8 cellular contexts compared by ENCODE assay signal in the genomic region with DNA sequence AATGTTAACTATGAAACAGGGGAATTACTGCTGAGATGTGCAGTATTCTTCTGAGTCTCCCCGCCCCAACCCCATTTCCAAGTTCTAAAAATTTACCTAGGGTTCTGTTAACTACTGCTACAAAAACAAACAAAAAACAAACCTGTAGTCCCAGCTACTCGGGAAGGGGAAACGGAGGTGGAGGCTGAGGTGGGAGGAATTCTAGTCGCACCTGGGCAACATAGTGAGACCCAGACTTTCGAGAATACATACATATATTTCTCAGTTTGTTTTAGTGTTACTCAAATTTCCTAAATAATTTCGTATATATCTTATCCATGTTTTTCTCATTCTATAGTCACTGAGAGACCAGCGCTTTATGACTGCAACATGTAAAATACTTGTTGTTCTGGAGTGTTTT. TPM values are rescaled to one million over a fixed set of nuclear protein-coding genes. Genes with fewer than 3 reads are reported as not detected.
DNase-seq lines count a peak whose midpoint lies in the region; ATAC-seq and TF ChIP-seq lines count a peak whose summit lies in the region.

No MANE protein-coding gene starts in this region.

- H3K9me3 Mint-ChIP-seq in GM23338: peaks cover 15% of the 10 kb centered on the region; the same call in 2 of the 3 replicates

- intact Hi-C loops in right cardiac atrium (cut with DNase I): loop anchor here in 2 of 4 donors (10.0 kb wide), 1 partner anchor 140 kb away; no protein-coding TSS in a partner anchor

- H3K9me2 ChIP-seq in GM23338 (ENCODE audit: insufficient read depth): no peaks in the 10 kb centered on the region

- no peaks in the 10 kb centered on the region for H3F3A ChIP-seq in GM23338 (replicated peaks; ENCODE audit: low read depth)

- H2AFZ ChIP-seq in GM23338: peak overlapping the region; percentile 89; the same call in 1 of the 2 replicates

- peak overlapping the region; percentile 92 for H3K4me3 Mint-ChIP-seq in GM23338

- H3K36me3 Mint-ChIP-seq in GM23338 (ENCODE audit: low read depth): no peaks in the 10 kb centered on the region

- no peaks in the 10 kb centered on the region for H3K36me3 ChIP-seq in GM23338 (ENCODE audit: insufficient read depth)
- no peaks in the 10 kb centered on the region for H3K36me3 ChIP-seq in WERI-Rb-1
- no peaks in the 10 kb centered on the region for H3K36me3 ChIP-seq in skeletal muscle tissue (ENCODE audit: control insufficient read depth in 3 of 3, insufficient read depth in 3 of 3, low read length in 3 of 3)

- no peak overlapping the region; the same call in 1 of the 2 replicates for H3K27ac ChIP-seq in GM23338 (ENCODE audit: low read depth)
- no peak overlapping the region for H3K27ac ChIP-seq in WERI-Rb-1
- no peak overlapping the region for H3K27ac ChIP-seq in right cardiac atrium (ENCODE audit: low read length)
- peak overlapping the region; percentile 99 for H3K27ac ChIP-seq in skeletal muscle tissue (ENCODE audit: low read depth, low read length)

- peak overlapping the region; percentile 85 to 98 (median 97) for H3K9ac ChIP-seq in skeletal muscle tissue (ENCODE audit: low read depth in 1 of 3, low read length in 3 of 3)

- H3K9me3 ChIP-seq in WERI-Rb-1 (ENCODE audit: severe bottlenecking) (no peaks in the 10 kb centered on the region), right cardiac atrium (ENCODE audit: control insufficient read depth, low read length) (no peaks in the 10 kb centered on the region), skeletal muscle tissue (ENCODE audit: control insufficient read depth in 3 of 3, low read length in 3 of 3) (no peaks in the 10 kb centered on the region)

- 35% methylated on average over 7 of the region's 7 CpGs for WGBS in right cardiac atrium

- H3K79me2 ChIP-seq in GM23338 (replicated peaks; ENCODE audit: insufficient read depth): peaks cover 49% of the 10 kb centered on the region

- TF ChIP-seq CTCF in GM23338 (conservative IDR thresholded peaks at IDR 0.05; ENCODE audit: low read depth in 2 of 2): no peak
- no peak for TF ChIP-seq CTCF in WERI-Rb-1 (IDR thresholded peaks at IDR 0.05; ENCODE audit: low read depth, low read length)
- TF ChIP-seq CTCF in GM20000 (IDR thresholded peaks at IDR 0.05; ENCODE audit: extremely low read depth, missing control alignments): no peak

- H3K4me1 Mint-ChIP-seq in GM23338: peaks cover 10% of the 10 kb centered on the region; the same call in 2 of the 3 replicates

- H3K4me3 ChIP-seq in GM23338: peak overlapping the region; percentile 75
- peak overlapping the region; percentile 79 for H3K4me3 ChIP-seq in WERI-Rb-1 (ENCODE audit: low read depth, low read length)
- peak overlapping the region; percentile 59 for H3K4me3 ChIP-seq in right cardiac atrium (ENCODE audit: low read length)
- H3K4me3 ChIP-seq in skeletal muscle tissue (ENCODE audit: low read length in 3 of 3): peak overlapping the region; percentile 85 to 100 (median 99)

- no peak for ATAC-seq in GM23338
- ATAC-seq in right cardiac atrium: no peak
- no peak for ATAC-seq in GM18505 (IDR thresholded peaks at IDR 0.05; ENCODE audit: unreplicated experiment)
- no peak for ATAC-seq in GM18858 (IDR thresholded peaks at IDR 0.05; ENCODE audit: unreplicated experiment)

- no peak for TF ChIP-seq POLR2A in GM18505 (IDR thresholded peaks at IDR 0.05; ENCODE audit: borderline replicate concordance, extremely low read depth, insufficient read depth, insufficient read length)

- H3K27me3 Mint-ChIP-seq in GM23338 (ENCODE audit: insufficient read depth, low read depth, poor library complexity): peaks cover 5% of the 10 kb centered on the region

- 0 out of 2 replicates have a peak, but pooled peaks cover 3% of the 10 kb centered on the region for H3K4me1 ChIP-seq in GM23338 (ENCODE audit: insufficient read depth)
- H3K4me1 ChIP-seq in right cardiac atrium (ENCODE audit: control insufficient read depth, insufficient read depth, low read length): no peaks in the 10 kb centered on the region
- H3K4me1 ChIP-seq in skeletal muscle tissue (ENCODE audit: control insufficient read depth in 3 of 3, insufficient read depth in 3 of 3, low read length in 3 of 3): peaks cover 5 to 26% (median 17%) of the 10 kb centered on the region in 3 donors

- H3K27ac Mint-ChIP-seq in GM23338: peak overlapping the region; percentile 100; the same call in 1 of the 2 replicates

- H4K20me1 ChIP-seq in GM23338 (replicated peaks; ENCODE audit: insufficient read depth): no peaks in the 10 kb centered on the region

- DNase-seq in GM23338 (ENCODE audit: low spot score): no peak
- DNase-seq in WERI-Rb-1: no peak
- no peak for DNase-seq in right cardiac atrium
- no peak for DNase-seq in GM20000 (ENCODE audit: low spot score)
- DNase-seq in HPDE6-E6E7 (ENCODE audit: extremely low spot score): no peak

- H3K27me3 ChIP-seq in GM23338 (ENCODE audit: insufficient read depth): 0 out of 2 replicates have a peak, but pooled peaks cover 6% of the 10 kb centered on the region
- no peaks in the 10 kb centered on the region for H3K27me3 ChIP-seq in WERI-Rb-1 (ENCODE audit: insufficient read depth, low read depth, severe bottlenecking)
- no peaks in the 10 kb centered on the region for H3K27me3 ChIP-seq in right cardiac atrium (ENCODE audit: control insufficient read depth, insufficient read depth)
- H3K27me3 ChIP-seq in skeletal muscle tissue (ENCODE audit: control insufficient read depth in 3 of 3, insufficient read depth in 3 of 3, low read length in 3 of 3): no peaks in the 10 kb centered on the region

- peak overlapping the region; percentile 82 for H3K4me2 ChIP-seq in GM23338

TF ChIP-seq in GM23338, 12 proteins besides CTCF, POLR2A, EP300 and RAD21:
- no peak for TF ChIP-seq NANOG (IDR thresholded peaks at IDR 0.05; ENCODE audit: borderline replicate concordance)
- TF ChIP-seq CREB1 (CRISPR knock-in tag; IDR thresholded peaks at IDR 0.05; ENCODE audit: low read depth): no peak
- no peak for TF ChIP-seq POLR2AphosphoS5 (IDR thresholded peaks at IDR 0.05; ENCODE audit: low read depth)
- no peak for TF ChIP-seq JUNB (IDR thresholded peaks at IDR 0.05; ENCODE audit: unreplicated experiment)
- TF ChIP-seq, protein P1, sequence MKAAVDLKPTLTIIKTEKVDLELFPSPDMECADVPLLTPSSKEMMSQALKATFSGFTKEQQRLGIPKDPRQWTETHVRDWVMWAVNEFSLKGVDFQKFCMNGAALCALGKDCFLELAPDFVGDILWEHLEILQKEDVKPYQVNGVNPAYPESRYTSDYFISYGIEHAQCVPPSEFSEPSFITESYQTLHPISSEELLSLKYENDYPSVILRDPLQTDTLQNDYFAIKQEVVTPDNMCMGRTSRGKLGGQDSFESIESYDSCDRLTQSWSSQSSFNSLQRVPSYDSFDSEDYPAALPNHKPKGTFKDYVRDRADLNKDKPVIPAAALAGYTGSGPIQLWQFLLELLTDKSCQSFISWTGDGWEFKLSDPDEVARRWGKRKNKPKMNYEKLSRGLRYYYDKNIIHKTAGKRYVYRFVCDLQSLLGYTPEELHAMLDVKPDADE (IDR thresholded peaks at IDR 0.05): no peak
- TF ChIP-seq STAT1 (IDR thresholded peaks at IDR 0.05; ENCODE audit: unreplicated experiment): no peak

RNA-seq across cellular contexts. Expression of gene STAM2, which starts 1.0 kb away (rescaled TPM):
- total RNA-seq in GM23338 (2014; rRNA removed; shearing (Covaris generic)): 11.5 and 18.2 TPM in 2 replicates
- polyA plus RNA-seq in GM23338 (2016; fragmentation: Nextera tagmentation; extraction: Ambion mirVana): 3.8 and 4.6 TPM in 2 replicates
- total RNA-seq in right cardiac atrium: 10 to 100 TPM; 25.0 to 32.2 (median 28.9) TPM
- polyA plus RNA-seq in right cardiac atrium: 8.2 TPM
- 28.2 TPM for total RNA-seq in skeletal muscle tissue
